ENCODE assay signal across 1 cellular context in the genomic region with DNA sequence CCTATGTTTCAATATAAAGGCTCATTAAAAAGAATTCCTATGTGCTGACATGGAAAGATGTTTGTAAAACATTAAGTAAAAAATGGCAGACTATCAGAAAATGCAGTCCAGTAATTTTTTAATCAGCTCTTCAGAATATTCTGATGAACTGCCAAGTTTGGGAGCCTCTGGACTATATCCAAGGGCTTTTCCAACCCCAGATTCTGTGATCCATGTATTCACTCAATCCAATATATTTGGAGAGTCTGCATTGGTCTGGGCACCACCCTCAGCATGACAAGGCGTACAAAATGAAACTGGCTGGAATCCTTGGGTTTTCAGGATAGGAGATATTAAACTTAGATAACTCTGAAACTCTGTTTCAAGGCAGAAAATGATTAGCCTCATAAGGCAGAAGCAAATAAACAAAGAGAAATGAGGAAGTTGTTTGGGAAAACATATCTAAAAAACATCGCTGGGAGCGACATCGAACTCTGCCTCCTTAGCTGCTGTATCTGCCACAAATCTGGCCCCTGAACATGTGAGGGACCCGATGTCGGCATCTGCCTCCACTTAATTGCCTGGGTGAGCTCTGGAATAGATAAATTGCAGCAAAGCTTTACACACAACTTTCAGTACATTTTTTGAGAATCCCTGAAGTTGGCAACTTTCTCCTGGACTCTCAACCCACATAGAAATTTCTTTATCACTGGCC.
TF ChIP-seq lines count a peak whose summit lies in the region.

No MANE protein-coding gene starts in this region.

TF ChIP-seq in WTC11, 78 proteins besides CTCF, POLR2A, EP300 and RAD21 (continued from another document):
- TF ChIP-seq, protein P1, sequence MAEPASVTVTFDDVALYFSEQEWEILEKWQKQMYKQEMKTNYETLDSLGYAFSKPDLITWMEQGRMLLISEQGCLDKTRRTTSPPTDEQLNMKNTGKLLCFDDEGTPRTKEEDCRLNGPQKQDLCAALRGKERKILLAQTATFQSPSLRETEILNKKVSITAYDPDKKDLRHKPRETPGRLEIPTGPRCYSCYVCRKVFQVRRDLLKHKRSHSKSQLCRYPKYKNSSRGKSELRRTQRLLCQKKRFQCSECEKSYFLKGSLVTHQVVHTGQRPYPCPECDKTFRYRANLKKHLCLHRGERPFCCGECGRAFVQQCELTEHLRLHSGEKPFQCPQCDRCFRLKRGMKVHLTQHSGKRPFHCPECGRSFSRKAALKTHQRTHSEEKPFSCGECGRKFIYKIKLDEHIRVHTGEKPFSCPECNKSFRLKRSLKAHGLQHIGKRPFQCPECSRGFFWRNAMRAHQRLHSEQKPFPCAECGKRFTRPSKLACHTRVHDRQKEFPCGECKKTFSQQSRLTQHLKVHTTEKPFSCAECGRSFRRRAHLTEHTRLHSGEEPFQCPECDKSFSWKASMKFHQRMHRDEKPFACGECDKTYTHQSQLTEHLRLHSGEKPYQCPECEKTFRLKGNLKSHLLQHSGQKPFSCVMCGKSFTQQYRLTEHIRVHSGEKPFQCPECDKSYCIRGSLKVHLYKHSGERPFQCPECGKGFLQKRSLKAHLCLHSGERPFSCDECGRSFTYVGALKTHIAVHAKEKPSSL (CRISPR knock-in tag; conservative IDR thresholded peaks at IDR 0.05): no peak
